21 cellular contexts compared by ENCODE assay signal in genomic region chr13:73661687-73662425, GRCh38.
"Had no signal": no experiment of that assay in that cellular context is flagged by ENCODE, and none has a peak within 500 bp of the region (broad histone marks: within the 10 kb centered on the region; RNA-seq: fewer than 3 reads in every experiment).

No MANE protein-coding gene starts in this region.

- ATAC-seq: activated CD4-positive, alpha-beta T cell treated with anti-CD3 and anti-CD28 coated beads for 36 hours; activated T-helper 17 cell treated with anti-CD3 and anti-CD28 coated beads, Interleukin-2, amount 50 U/mL, for 72 hours; body of pancreas; foreskin keratinocyte; natural killer cell treated with Interleukin-12 subunit alpha and Interleukin-12 subunit beta and Interleukin-15 and Interleukin-18, amount 100 ng/mL, for 72 hours; pancreas; right cardiac atrium; upper lobe of right lung had no signal

- DNase-seq: activated B cell treated with CpG ODN at 0.5 μM for 24 hours; activated CD4-positive, alpha-beta T cell treated with anti-CD3 and anti-CD28 coated beads for 36 hours; activated CD4-positive, alpha-beta T cell treated with anti-CD3 and anti-CD28 coated beads, Interleukin-2, amount 50 U/mL, for 4 hours; activated CD8-positive, alpha-beta memory T cell treated with anti-CD3 and anti-CD28 coated beads for 24 hours; activated CD8-positive, alpha-beta memory T cell treated with anti-CD3 and anti-CD28 coated beads, Interleukin-2, amount 50 U/mL, for 4 hours; activated T-cell treated with anti-CD3 and anti-CD28 coated beads, Interleukin-2, amount 50 U/mL, for 24 hours; body of pancreas; dermis blood vessel endothelial cell; effector memory CD4-positive, alpha-beta T cell; foreskin keratinocyte; left ventricle myocardium inferior; pancreas; right cardiac atrium; stimulated activated CD4-positive, alpha-beta T cell treated with anti-CD3 and anti-CD28 coated beads, Interleukin-12 subunit alpha, Interleukin-12 subunit beta, amount 100 ng/mL, for 4 hours; stimulated activated CD4-positive, alpha-beta T cell treated with anti-CD3 and anti-CD28 coated beads, Interleukin-4, amount 100 ng/mL, for 4 hours; substantia nigra; T-helper 1 cell; thyroid gland; upper lobe of right lung had no signal
